ENCODE assay signal across 1 cellular context in genomic region chr12:32989705-32990104, GRCh38.
TF ChIP-seq lines count a peak whose summit lies in the region.

No MANE protein-coding gene starts in this region.

TF ChIP-seq in HEK293, 187 proteins besides CTCF, POLR2A, EP300 and RAD21 (continued from another document):
- 0 out of 2 replicates have a peak, but pooled peaks have one; percentile 13 for TF ChIP-seq PRDM6 (tag by site-specific recombination; IDR thresholded peaks at IDR 0.05)
